Comparison of ENCODE assay signal across 22 cellular contexts in genomic region chr7:21327422-21328191, GRCh38.
"Had no signal": no experiment of that assay in that cellular context is flagged by ENCODE, and none has a peak within 500 bp of the region (broad histone marks: within the 10 kb centered on the region; RNA-seq: fewer than 3 reads in every experiment).

No MANE protein-coding gene starts in this region.

- H3K4me1 ChIP-seq: esophagus muscularis mucosa, foreskin keratinocyte, left ventricle myocardium inferior, tibial nerve had no signal

- DNase-seq: activated CD4-positive, alpha-beta T cell treated with anti-CD3 and anti-CD28 coated beads for 1 hour; activated CD8-positive, alpha-beta memory T cell treated with anti-CD3 and anti-CD28 coated beads, Interleukin-2, amount 50 U/mL, for 4 hours; activated effector memory CD4-positive, alpha-beta T cell treated with anti-CD3 and anti-CD28 coated beads, Interleukin-2, amount 50 U/mL, for 16 hours; activated naive CD4-positive, alpha-beta T cell treated with anti-CD3 and anti-CD28 coated beads for 36 hours; activated T-cell treated with anti-CD3 and anti-CD28 coated beads, Interleukin-2, amount 50 U/mL, for 1 hour; amniotic stem cell; brain microvascular endothelial cell; foreskin keratinocyte; glutamatergic neuron; left ventricle myocardium inferior; mesendoderm; natural killer cell; posterior cingulate gyrus; right cardiac atrium; stimulated activated CD4-positive, alpha-beta T cell treated with anti-CD3 and anti-CD28 coated beads, Interleukin-2, amount 100 ng/mL, for 48 hours; stimulated activated naive CD4-positive, alpha-beta T cell treated with Interleukin-2 at 50 U/mL for 16 hours; T-helper 9 cell had no signal

- H3K9me3 ChIP-seq: esophagus muscularis mucosa, left ventricle myocardium inferior, tibial nerve had no signal

- ATAC-seq: foreskin keratinocyte, natural killer cell, right cardiac atrium had no signal

- FAIRE-seq: astrocyte, islet of Langerhans had no signal

- H3K27me3 ChIP-seq: brain microvascular endothelial cell, foreskin keratinocyte, tibial nerve had no signal

- H3K36me3 ChIP-seq: brain microvascular endothelial cell, esophagus muscularis mucosa, left ventricle myocardium inferior, tibial nerve had no signal

- H3K27ac ChIP-seq: brain microvascular endothelial cell, esophagus muscularis mucosa, foreskin keratinocyte, left ventricle myocardium inferior, tibial nerve had no signal

- H3K4me3 ChIP-seq: esophagus muscularis mucosa, left ventricle myocardium inferior, lung, tibial nerve had no signal
